ENCODE assay signal across 8 cellular contexts in genomic region chr17:75130632-75131277, GRCh38. TPM values are rescaled to one million over a fixed set of nuclear protein-coding genes. Genes with fewer than 3 reads are reported as not detected.
A peak's percentile ranks its signal among the peaks of the same experiment; 100 is the strongest.
DNase-seq lines count a peak whose midpoint lies in the region; ATAC-seq and TF ChIP-seq lines count a peak whose summit lies in the region.

No MANE protein-coding gene starts in this region.

- H3K27ac ChIP-seq in ascending aorta (peak overlapping the region; percentile 90), right cardiac atrium (ENCODE audit: low read length) (peak overlapping the region; percentile 65)

- peaks cover 2% of the 10 kb centered on the region for H3K36me3 Mint-ChIP-seq in IgD-negative memory B cell

- H3K27me3 ChIP-seq in ascending aorta (no peaks in the 10 kb centered on the region), right cardiac atrium (ENCODE audit: control insufficient read depth, insufficient read depth) (no peaks in the 10 kb centered on the region)

- H3K27ac Mint-ChIP-seq in IgD-negative memory B cell, result peak overlapping the region; percentile 87 to 92 (median 88)

- H3K4me1 ChIP-seq in ascending aorta, result peaks cover 0 to 6% of the 10 kb centered on the region in 2 donors
- H3K4me1 ChIP-seq in right cardiac atrium (ENCODE audit: control insufficient read depth, insufficient read depth, low read length), result no peaks in the 10 kb centered on the region

- intact Hi-C loops in ascending aorta (cut with DNase I), result loop anchor here (1.0 to 2.0 kb wide), 2 partner anchors 16 to 24 kb away; partner anchors contain the start of gene JPT1
- intact Hi-C loops in right cardiac atrium (cut with DNase I), result no loop called here

- no peaks in the 10 kb centered on the region for H3K9me3 Mint-ChIP-seq in IgD-negative memory B cell

- no peaks in the 10 kb centered on the region for H3K9me3 ChIP-seq in ascending aorta
- no peaks in the 10 kb centered on the region for H3K9me3 ChIP-seq in right cardiac atrium (ENCODE audit: control insufficient read depth, low read length)

- H3K27me3 Mint-ChIP-seq in IgD-negative memory B cell, result no peaks in the 10 kb centered on the region

- H3K36me3 ChIP-seq in ascending aorta, result peaks cover 0 to 7% of the 10 kb centered on the region in 2 donors

- peak overlapping the region; percentile 92 to 99 (median 96) for H3K4me3 Mint-ChIP-seq in IgD-negative memory B cell

- TF ChIP-seq CTCF in ascending aorta (IDR thresholded peaks at IDR 0.05), result peak; percentile 27 to 29 (median 27)

- ATAC-seq in right cardiac atrium (peak; percentile 59 to 60), HG02610 (IDR thresholded peaks at IDR 0.05; ENCODE audit: unreplicated experiment) (no peak)

- peak in 2 of 3 experiments; percentile 29 to 45 for DNase-seq in activated CD8-positive, alpha-beta memory T cell treated with anti-CD3 and anti-CD28 coated beads for 48 hours (ENCODE audit: low read depth in 2 of 3, low spot score in 2 of 3)
- DNase-seq in activated CD8-positive, alpha-beta memory T cell treated with anti-CD3 and anti-CD28 coated beads for 24 hours, result no peak
- DNase-seq in SK-N-DZ (ENCODE audit: low spot score) (peak; percentile 84), ascending aorta (ENCODE audit: low spot score in 2 of 2) (no peak), right cardiac atrium (peak; percentile 44 to 79 (median 77)), renal cortical epithelial cell (ENCODE audit: low read depth) (peak; percentile 48)

- H3K4me1 Mint-ChIP-seq in IgD-negative memory B cell, result peaks cover 18 to 28% (median 28%) of the 10 kb centered on the region in 3 donors

- H3K4me3 ChIP-seq in ascending aorta (peak overlapping the region; percentile 46 to 85), right cardiac atrium (ENCODE audit: low read length) (peak overlapping the region; percentile 86)

- 16% methylated on average over 29 of the region's 29 CpGs for WGBS in right cardiac atrium

RNA-seq across cellular contexts. Expression of gene NT5C, which starts 0.8 kb away (rescaled TPM):
- polyA plus RNA-seq in IgD-negative memory B cell (150 TPM), right cardiac atrium (37.5 TPM)
- 134 and 151 TPM in 2 replicates for polyA plus RNA-seq in SK-N-DZ (2014; cell fraction: cytosol; rRNA removed)
- polyA plus RNA-seq in SK-N-DZ (2014; cell fraction: nucleus; rRNA removed), result 591 and 629 TPM in 2 replicates
- total RNA-seq in ascending aorta (18.3 TPM), right cardiac atrium (10 to 100 TPM; 29.1 to 35.9 (median 33.3) TPM), renal cortical epithelial cell (22.9 and 77.3 TPM in 2 replicates)

RNA-seq across cellular contexts. Expression of gene ARMC7, which starts 21.0 kb away (rescaled TPM):
- polyA plus RNA-seq in IgD-negative memory B cell (4.5 TPM), right cardiac atrium (7.7 TPM)
- 4.0 and 7.4 TPM in 2 replicates for polyA plus RNA-seq in SK-N-DZ (2014; cell fraction: cytosol; rRNA removed)
- 2.3 and 3.0 TPM in 2 replicates for polyA plus RNA-seq in SK-N-DZ (2014; cell fraction: nucleus; rRNA removed)
- total RNA-seq in ascending aorta (1.4 TPM), right cardiac atrium (10 to 100 TPM in 1 of 4 donors, 1 to 10 TPM in 3; 9.4 to 10.9 (median 9.6) TPM), renal cortical epithelial cell (1.2 and 14.2 TPM in 2 replicates)

RNA-seq across cellular contexts. Expression of gene JPT1, which starts 23.6 kb away (rescaled TPM):
- polyA plus RNA-seq in IgD-negative memory B cell (150 TPM), right cardiac atrium (40.5 TPM)
- polyA plus RNA-seq in SK-N-DZ (2014; cell fraction: cytosol; rRNA removed), result 510 and 575 TPM in 2 replicates
- polyA plus RNA-seq in SK-N-DZ (2014; cell fraction: nucleus; rRNA removed), result 348 and 374 TPM in 2 replicates
- total RNA-seq in ascending aorta (23.0 TPM), right cardiac atrium (10 to 100 TPM; 11.7 to 22.3 (median 17.9) TPM), renal cortical epithelial cell (171 and 366 TPM in 2 replicates)

RNA-seq across cellular contexts. Expression of gene SLC16A5, which starts 43.0 kb away (rescaled TPM):
- polyA plus RNA-seq in IgD-negative memory B cell (3.0 TPM), right cardiac atrium (12.7 TPM)
- not detected in 2 replicates for polyA plus RNA-seq in SK-N-DZ (2014; cell fraction: cytosol; rRNA removed)
- polyA plus RNA-seq in SK-N-DZ (2014; cell fraction: nucleus; rRNA removed), result 0.72 and 3.3 TPM in 2 replicates
- total RNA-seq in ascending aorta (101 TPM), right cardiac atrium (10 to 100 TPM; 12.7 to 21.6 (median 18.5) TPM), renal cortical epithelial cell (35.6 and 165 TPM in 2 replicates)

RNA-seq across cellular contexts. Expression of gene SUMO2, which starts 52.0 kb away (rescaled TPM):
- 391 TPM for polyA plus RNA-seq in IgD-negative memory B cell
- 234 and 270 TPM in 2 replicates for polyA plus RNA-seq in SK-N-DZ (2014; cell fraction: cytosol; rRNA removed)
- polyA plus RNA-seq in SK-N-DZ (2014; cell fraction: nucleus; rRNA removed), result 108 and 128 TPM in 2 replicates
- total RNA-seq in ascending aorta, result 23.9 TPM
- total RNA-seq in right cardiac atrium, result 100 to 1,000 TPM; 249 to 272 (median 257) TPM
- 99.1 TPM for polyA plus RNA-seq in right cardiac atrium
- total RNA-seq in renal cortical epithelial cell, result 96.6 and 151 TPM in 2 replicates

Comparison
In these comparisons a context has a peak if more than half of its experiments do, and no peak if none do; other contexts are left out.
1. DNase-seq: peak in activated CD8-positive, alpha-beta memory T cell treated with anti-CD3 and anti-CD28 coated beads for 48 hours (2 of 3), SK-N-DZ (single experiment), right cardiac atrium (3 of 3) and renal cortical epithelial cell (single experiment); none in activated CD8-positive, alpha-beta memory T cell treated with anti-CD3 and anti-CD28 coated beads for 24 hours (single experiment) and ascending aorta (0 of 2).